ENCODE assay signal across 15 cellular contexts in genomic region chr20:38432292-38432691, GRCh38. TPM values are rescaled to one million over a fixed set of nuclear protein-coding genes. Genes with fewer than 3 reads are reported as not detected.
DNase-seq lines count a peak whose midpoint lies in the region; ATAC-seq, FAIRE-seq and TF ChIP-seq lines count a peak whose summit lies in the region.
"Had no signal": no experiment of that assay in that cellular context is flagged by ENCODE, and none has a peak within 500 bp of the region (broad histone marks: within the 10 kb centered on the region; RNA-seq: fewer than 3 reads in every experiment).

No MANE protein-coding gene starts in this region.

- no peaks in the 10 kb centered on the region for H3K9me1 ChIP-seq in endothelial cell of umbilical vein (replicated peaks; ENCODE audit: control insufficient read depth, extremely low read depth, insufficient read depth, low read length)

- H3K4me1 ChIP-seq in BLaER1 treated with 17β-estradiol and CSF1 and Interleukin-3, amounts not matched to agents 10 nM and 100 nM = peaks cover 33 to 67% (median 48%) of the 10 kb centered on the region in 10 experiments
- H3K4me1 ChIP-seq in GM23338 (ENCODE audit: insufficient read depth) (peaks cover 6% of the 10 kb centered on the region; the same call in 1 of the 2 replicates), endothelial cell of umbilical vein (ENCODE audit: control insufficient read depth, extremely low read depth, insufficient read depth, low read length) (peaks cover 18% of the 10 kb centered on the region)

- peaks cover 7% of the 10 kb centered on the region; the same call in 1 of the 2 replicates for H3F3A ChIP-seq in GM23338 (replicated peaks; ENCODE audit: low read depth)
- H3F3A ChIP-seq in SU-DHL-6 (ENCODE audit: insufficient read depth) = no peaks in the 10 kb centered on the region

- POLR2A ChIA-PET in endothelial cell of umbilical vein (lab: Charles Lee) = no interaction called here

- no peak for ATAC-seq in GM23338
- ATAC-seq in HG02588 (IDR thresholded peaks at IDR 0.05; ENCODE audit: unreplicated experiment) = no peak

- H3K36me3 Mint-ChIP-seq in GM23338 (ENCODE audit: low read depth) = peaks cover 78% of the 10 kb centered on the region

- BruUV-seq in endothelial cell of umbilical vein (replicated peaks; lab: Mats Ljungman, UMichigan) = no TSS peak

- no peak overlapping the region for H3K27ac Mint-ChIP-seq in GM23338

- H3K27me3 Mint-ChIP-seq in GM23338 (ENCODE audit: insufficient read depth, low read depth, poor library complexity) = peaks cover 30% of the 10 kb centered on the region

- H3K9me2 ChIP-seq in GM23338 (ENCODE audit: insufficient read depth) (no peaks in the 10 kb centered on the region), SU-DHL-6 (replicated peaks; ENCODE audit: insufficient read depth, low read length) (no peaks in the 10 kb centered on the region)

- peak overlapping the region in 8 of 10 experiments; percentile 79 to 99 (median 90); a peak in 15 of 20 replicates for H3K4me3 ChIP-seq in BLaER1 treated with 17β-estradiol and CSF1 and Interleukin-3, amounts not matched to agents 10 nM and 100 nM
- H3K4me3 ChIP-seq in GM23338 (peak overlapping the region; percentile 99; the same call in 1 of the 2 replicates), SU-DHL-6 (ENCODE audit: insufficient read depth, low read length, poor library complexity, severe bottlenecking) (no peak overlapping the region), endothelial cell of umbilical vein (replicated peaks in 1 of 3; ENCODE audit: insufficient read depth in 1 of 3, low read depth in 1 of 3, low read length in 3 of 3) (no peak overlapping the region)
- H3K4me3 ChIP-seq: left ventricle myocardium inferior had no signal

- peaks cover 68 to 75% (median 72%) of the 10 kb centered on the region in 11 experiments for H4K20me1 ChIP-seq in BLaER1 treated with 17β-estradiol and CSF1 and Interleukin-3, amounts not matched to agents 10 nM and 100 nM
- H4K20me1 ChIP-seq in GM23338 (replicated peaks; ENCODE audit: insufficient read depth) (peaks cover 38% of the 10 kb centered on the region), SU-DHL-6 (ENCODE audit: low read depth, low read length) (peaks cover 48% of the 10 kb centered on the region), endothelial cell of umbilical vein (replicated peaks; ENCODE audit: control insufficient read depth, extremely low read depth, insufficient read depth, low read length) (no peaks in the 10 kb centered on the region)

- no peak overlapping the region for H3K27ac ChIP-seq in BLaER1 treated with 17β-estradiol and CSF1 and Interleukin-3, amounts not matched to agents 10 nM and 100 nM
- no peak overlapping the region for H3K27ac ChIP-seq in GM23338 (ENCODE audit: low read depth)
- no peak overlapping the region for H3K27ac ChIP-seq in SU-DHL-6 (ENCODE audit: low read depth, low read length)
- H3K27ac ChIP-seq in endothelial cell of umbilical vein (ENCODE audit: insufficient read depth, low read depth, low read length) = no peak overlapping the region
- H3K27ac ChIP-seq: left ventricle myocardium inferior had no signal

- H3K9ac ChIP-seq in BLaER1 treated with 17β-estradiol and CSF1 and Interleukin-3, amounts not matched to agents 10 nM and 100 nM = peak overlapping the region in 6 of 11 experiments; percentile 2 to 99 (median 28); a peak in 6 of 22 replicates
- H3K9ac ChIP-seq in SU-DHL-6 (ENCODE audit: low read length) (no peak overlapping the region), endothelial cell of umbilical vein (replicated peaks; ENCODE audit: extremely low read depth, insufficient read depth, low read length) (no peak overlapping the region)

- CTCF ChIA-PET in endothelial cell of umbilical vein (lab: Charles Lee) = interaction anchor here (1.3 to 5.8 kb wide), 4 partner anchors 14 to 41 kb away, joined by 4 to 106 read pairs (median 22); partner anchors contain the start of gene RALGAPB

- peak overlapping the region; percentile 88 to 99 (median 97) for H3K4me2 ChIP-seq in BLaER1 treated with 17β-estradiol and CSF1 and Interleukin-3, amounts not matched to agents 10 nM and 100 nM
- H3K4me2 ChIP-seq in GM23338 = peak overlapping the region; percentile 26; the same call in 1 of the 2 replicates
- peak overlapping the region; percentile 16 for H3K4me2 ChIP-seq in SU-DHL-6 (ENCODE audit: low read depth, low read length, poor library complexity, severe bottlenecking)
- peak overlapping the region; percentile 33 for H3K4me2 ChIP-seq in endothelial cell of umbilical vein (ENCODE audit: insufficient read depth, low read length)

- H3K9me3 ChIP-seq in BLaER1 treated with 17β-estradiol and CSF1 and Interleukin-3, amounts not matched to agents 10 nM and 100 nM (replicated peaks in 1 of 11) = peaks cover 0 to 14% (median 5%) of the 10 kb centered on the region in 11 experiments; a peak in 5 of 22 replicates
- H3K9me3 ChIP-seq in SU-DHL-6 (ENCODE audit: insufficient read depth, low read length) = no peaks in the 10 kb centered on the region
- H3K9me3 ChIP-seq in endothelial cell of umbilical vein (replicated peaks; ENCODE audit: control insufficient read depth, insufficient read depth, low read length) = no peaks in the 10 kb centered on the region
- H3K9me3 ChIP-seq: left ventricle myocardium inferior had no signal

- H3K4me1 Mint-ChIP-seq in GM23338 = peaks cover 22% of the 10 kb centered on the region

- peaks cover 6% of the 10 kb centered on the region; the same call in 2 of the 3 replicates for H3K9me3 Mint-ChIP-seq in GM23338

- no peaks in the 10 kb centered on the region for H3K27me3 ChIP-seq in BLaER1 treated with 17β-estradiol and CSF1 and Interleukin-3, amounts not matched to agents 10 nM and 100 nM
- no peaks in the 10 kb centered on the region for H3K27me3 ChIP-seq in GM23338 (ENCODE audit: insufficient read depth)
- no peaks in the 10 kb centered on the region for H3K27me3 ChIP-seq in SU-DHL-6 (ENCODE audit: low read length)
- no peaks in the 10 kb centered on the region for H3K27me3 ChIP-seq in endothelial cell of umbilical vein (ENCODE audit: control insufficient read depth in 2 of 2, insufficient read depth in 2 of 2, low read length in 2 of 2)

- H3K4me3 Mint-ChIP-seq in GM23338 = peak overlapping the region; percentile 97

- intact Hi-C loops in endothelial cell of umbilical vein (cut with micrococcal nuclease) = no loop called here

- DNase-seq in GM23338 (ENCODE audit: low spot score) (no peak), endothelial cell of umbilical vein (ENCODE audit: low read depth, low spot score) (no peak), NCI-H446 (lab: John Stamatoyannopoulos, UW) (no peak), germinal center (ENCODE audit: low spot score) (no peak), cortex of kidney (lab: John Stamatoyannopoulos, UW) (no peak)
- DNase-seq: amniotic stem cell; left ventricle myocardium inferior; NCI-H345; nucleus accumbens; SHP77 treated with DMSO at 0.1 percent for 48 hours; stimulated activated CD4-positive, alpha-beta T cell treated with anti-CD3 and anti-CD28 coated beads, Interleukin-15, amount 100 ng/mL, for 24 hours; stimulated activated CD8-positive, alpha-beta memory T cell treated with anti-CD3 and anti-CD28 coated beads, Interleukin-4, amount 100 ng/mL, for 48 hours had no signal

- FAIRE-seq in endothelial cell of umbilical vein (lab: Jason Lieb, UNC) = no peak

- no peak for TF ChIP-seq POLR2A in endothelial cell of umbilical vein (IDR thresholded peaks at IDR 0.05; ENCODE audit: low read depth, low read length)

- no peak for TF ChIP-seq CTCF in GM23338 (conservative IDR thresholded peaks at IDR 0.05; ENCODE audit: low read depth in 2 of 2)
- no peak for TF ChIP-seq CTCF in SU-DHL-6 (IDR thresholded peaks at IDR 0.05; ENCODE audit: insufficient read depth, low read length, poor library complexity, severe bottlenecking)
- TF ChIP-seq CTCF in endothelial cell of umbilical vein (IDR thresholded peaks at IDR 0.05; ENCODE audit: extremely low read depth in 1 of 2, insufficient read depth in 1 of 2, low read depth in 1 of 2, low read length in 2 of 2) = no peak

- dilution Hi-C loops in endothelial cell of umbilical vein (cut with MboI; ENCODE audit: extremely low pct_ligation_motif_present, low sequenced_read_pairs) = no loop called here

- peaks cover 66 to 75% (median 72%) of the 10 kb centered on the region in 11 experiments for H3K36me3 ChIP-seq in BLaER1 treated with 17β-estradiol and CSF1 and Interleukin-3, amounts not matched to agents 10 nM and 100 nM
- H3K36me3 ChIP-seq in GM23338 (ENCODE audit: insufficient read depth) (peaks cover 65% of the 10 kb centered on the region), SU-DHL-6 (ENCODE audit: low read length) (peaks cover 38% of the 10 kb centered on the region), endothelial cell of umbilical vein (ENCODE audit: control insufficient read depth in 2 of 2, extremely low read depth in 1 of 2, insufficient read depth in 2 of 2, low read length in 2 of 2) (peaks cover 20 to 44% of the 10 kb centered on the region in 2 experiments)

- H3K79me2 ChIP-seq in GM23338 (replicated peaks; ENCODE audit: insufficient read depth) (peaks cover 78% of the 10 kb centered on the region), SU-DHL-6 (ENCODE audit: insufficient read depth, low read length) (peaks cover 75% of the 10 kb centered on the region), endothelial cell of umbilical vein (ENCODE audit: control insufficient read depth, insufficient read depth, low read length) (peaks cover 73% of the 10 kb centered on the region)

- H2AFZ ChIP-seq in GM23338 (no peak overlapping the region), SU-DHL-6 (ENCODE audit: low read depth, low read length, severe bottlenecking) (no peak overlapping the region), endothelial cell of umbilical vein (ENCODE audit: low read depth, low read length) (no peak overlapping the region)

RNA-seq across cellular contexts. Expression of gene SNHG17, which starts 2.8 kb away (rescaled TPM):
- 22.2 and 25.4 TPM in 2 replicates for total RNA-seq in GM23338 (2014; rRNA removed; shearing (Covaris generic))
- 76.1 and 80.1 TPM in 2 replicates for polyA plus RNA-seq in GM23338 (2016; fragmentation: Nextera tagmentation; extraction: Ambion mirVana)
- 39.6 and 94.0 TPM in 2 replicates for total RNA-seq in endothelial cell of umbilical vein
- polyA plus RNA-seq in endothelial cell of umbilical vein = 33.2 and 39.4 TPM in 2 replicates
- 36.8 and 39.9 TPM in 2 replicates for polyA plus RNA-seq in endothelial cell of umbilical vein (2011; cell fraction: cytosol; rRNA removed)
- polyA plus RNA-seq in endothelial cell of umbilical vein (2011; cell fraction: nucleus; rRNA removed) = 94.5 and 98.9 TPM in 2 replicates
- polyA plus RNA-seq in endothelial cell of umbilical vein (2012) = 32.0 and 34.1 TPM in 2 replicates
- 18.6 and 19.1 TPM in 2 replicates for polyA minus RNA-seq in endothelial cell of umbilical vein
- polyA minus RNA-seq in endothelial cell of umbilical vein (2011; cell fraction: cytosol; rRNA and poly(A)+ RNA removed) = 46.9 TPM
- 23.9 and 29.1 TPM in 2 replicates for polyA minus RNA-seq in endothelial cell of umbilical vein (2011; cell fraction: nucleus; rRNA and poly(A)+ RNA removed)

RNA-seq across cellular contexts. Expression of gene RALGAPB, which starts 40.4 kb away (rescaled TPM):
- 39.1 and 40.4 TPM in 2 replicates for total RNA-seq in GM23338 (2014; rRNA removed; shearing (Covaris generic))
- polyA plus RNA-seq in GM23338 (2016; fragmentation: Nextera tagmentation; extraction: Ambion mirVana) (7.7 and 10.2 TPM in 2 replicates), endothelial cell of umbilical vein (10.8 and 12.8 TPM in 2 replicates)
- 36.4 and 38.7 TPM in 2 replicates for total RNA-seq in endothelial cell of umbilical vein
- polyA plus RNA-seq in endothelial cell of umbilical vein (2011; cell fraction: cytosol; rRNA removed) = 9.6 and 10.4 TPM in 2 replicates
- polyA plus RNA-seq in endothelial cell of umbilical vein (2011; cell fraction: nucleus; rRNA removed) = 73.7 and 85.7 TPM in 2 replicates
- 26.9 and 31.5 TPM in 2 replicates for polyA plus RNA-seq in endothelial cell of umbilical vein (2012)
- polyA minus RNA-seq in endothelial cell of umbilical vein = 51.7 and 62.2 TPM in 2 replicates
- polyA minus RNA-seq in endothelial cell of umbilical vein (2011; cell fraction: cytosol; rRNA and poly(A)+ RNA removed) = 16.0 TPM
- 81.9 and 120 TPM in 2 replicates for polyA minus RNA-seq in endothelial cell of umbilical vein (2011; cell fraction: nucleus; rRNA and poly(A)+ RNA removed)

Comparison
In these comparisons a context has a peak if more than half of its experiments do, and no peak if none do; other contexts are left out.
1. H3K4me2 ChIP-seq: peak in every context shown above with its lines; median percentile 97 in BLaER1 treated with 17β-estradiol and CSF1 and Interleukin-3, amounts not matched to agents 10 nM and 100 nM; 33 in endothelial cell of umbilical vein; 26 in GM23338; 16 in SU-DHL-6.
2. H3K4me3 ChIP-seq: peak in BLaER1 treated with 17β-estradiol and CSF1 and Interleukin-3, amounts not matched to agents 10 nM and 100 nM (8 of 10) and GM23338 (single experiment); none in SU-DHL-6 (single experiment) and endothelial cell of umbilical vein (0 of 3).
3. H3K9ac ChIP-seq: peak in BLaER1 treated with 17β-estradiol and CSF1 and Interleukin-3, amounts not matched to agents 10 nM and 100 nM (6 of 11); none in SU-DHL-6 (single experiment) and endothelial cell of umbilical vein (single experiment).